ENCODE assay signal across 7 cellular contexts in genomic region chr5:134511796-134512660, GRCh38. TPM values are rescaled to one million over a fixed set of nuclear protein-coding genes. Genes with fewer than 3 reads are reported as not detected.
DNase-seq lines count a peak whose midpoint lies in the region; ATAC-seq, FAIRE-seq and TF ChIP-seq lines count a peak whose summit lies in the region.

No MANE protein-coding gene starts in this region.

- no peaks in the 10 kb centered on the region for H3K36me3 ChIP-seq in HUES48 (ENCODE audit: control insufficient read depth, insufficient read depth, low read length)
- no peaks in the 10 kb centered on the region for H3K36me3 ChIP-seq in right atrium auricular region

- H3K9ac ChIP-seq in HUES48 (ENCODE audit: low read depth, low read length) = peak overlapping the region; percentile 52

- peaks cover 26% of the 10 kb centered on the region for H3K4me1 ChIP-seq in HUES48 (ENCODE audit: control insufficient read depth, insufficient read depth, low read length)
- H3K4me1 ChIP-seq in right atrium auricular region = peaks cover 0 to 32% of the 10 kb centered on the region in 2 donors

- H3K9me3 Mint-ChIP-seq in activated T-helper 1 cell treated with anti-CD3 and anti-CD28 coated beads, Interleukin-12 subunit alpha, Interleukin-12 subunit beta, Interleukin-2, Interleukin-4 antibody, amounts not matched to agents 30 ng/mL and 10 ng/mL and 1 ng/mL, durations not matched to agents 14 hours and 24 hours and 36 hours = no peaks in the 10 kb centered on the region
- no peaks in the 10 kb centered on the region for H3K9me3 Mint-ChIP-seq in stimulated activated memory B cell treated with anti-CD40 and anti-IgM and Interleukin-4, amounts not matched to agents 10 μg/mL and 1 μg/mL and 100 μg/mL, for 72 hours

- TF ChIP-seq CTCF in right atrium auricular region (IDR thresholded peaks at IDR 0.05) = peak in 1 of 2 donors; percentile 54

- no peaks in the 10 kb centered on the region for H3K27me3 Mint-ChIP-seq in activated T-helper 1 cell treated with anti-CD3 and anti-CD28 coated beads, Interleukin-12 subunit alpha, Interleukin-12 subunit beta, Interleukin-2, Interleukin-4 antibody, amounts not matched to agents 30 ng/mL and 10 ng/mL and 1 ng/mL, durations not matched to agents 14 hours and 24 hours and 36 hours (ENCODE audit: insufficient read depth)
- H3K27me3 Mint-ChIP-seq in stimulated activated memory B cell treated with anti-CD40 and anti-IgM and Interleukin-4, amounts not matched to agents 10 μg/mL and 1 μg/mL and 100 μg/mL, for 72 hours = no peaks in the 10 kb centered on the region

- DNase-seq in activated T-helper 1 cell treated with anti-CD3 and anti-CD28 coated beads, Interleukin-12 subunit alpha, Interleukin-12 subunit beta, Interleukin-2, Interleukin-4 antibody, amounts not matched to agents 30 ng/mL and 10 ng/mL and 1 ng/mL, durations not matched to agents 14 hours and 24 hours and 36 hours (ENCODE audit: low spot score) = no peak
- peak; percentile 90 for DNase-seq in right atrium auricular region (ENCODE audit: low spot score)
- no peak for DNase-seq in 8988T
- no peak for DNase-seq in GM12891 (ENCODE audit: insufficient read length, low spot score)

- H3K27me3 ChIP-seq in HUES48 (ENCODE audit: control insufficient read depth, insufficient read depth, low read length) = no peaks in the 10 kb centered on the region
- H3K27me3 ChIP-seq in right atrium auricular region = no peaks in the 10 kb centered on the region

- TF ChIP-seq POLR2A in GM12891 (IDR thresholded peaks at IDR 0.05; ENCODE audit: low read depth, low read length) = no peak

- no peaks in the 10 kb centered on the region for H3K9me3 ChIP-seq in HUES48 (ENCODE audit: control insufficient read depth, insufficient read depth, low read length)
- H3K9me3 ChIP-seq in right atrium auricular region = no peaks in the 10 kb centered on the region

- no peak overlapping the region for H3K4me3 Mint-ChIP-seq in activated T-helper 1 cell treated with anti-CD3 and anti-CD28 coated beads, Interleukin-12 subunit alpha, Interleukin-12 subunit beta, Interleukin-2, Interleukin-4 antibody, amounts not matched to agents 30 ng/mL and 10 ng/mL and 1 ng/mL, durations not matched to agents 14 hours and 24 hours and 36 hours
- no peak overlapping the region for H3K4me3 Mint-ChIP-seq in stimulated activated memory B cell treated with anti-CD40 and anti-IgM and Interleukin-4, amounts not matched to agents 10 μg/mL and 1 μg/mL and 100 μg/mL, for 72 hours

- H3K27ac ChIP-seq in HUES48 (ENCODE audit: low read depth, low read length) = peak overlapping the region; percentile 95
- peak overlapping the region; percentile 75 to 84 for H3K27ac ChIP-seq in right atrium auricular region

- peaks cover 39% of the 10 kb centered on the region for H3K4me1 Mint-ChIP-seq in activated T-helper 1 cell treated with anti-CD3 and anti-CD28 coated beads, Interleukin-12 subunit alpha, Interleukin-12 subunit beta, Interleukin-2, Interleukin-4 antibody, amounts not matched to agents 30 ng/mL and 10 ng/mL and 1 ng/mL, durations not matched to agents 14 hours and 24 hours and 36 hours (ENCODE audit: low read depth)
- H3K4me1 Mint-ChIP-seq in stimulated activated memory B cell treated with anti-CD40 and anti-IgM and Interleukin-4, amounts not matched to agents 10 μg/mL and 1 μg/mL and 100 μg/mL, for 72 hours = peaks cover 11% of the 10 kb centered on the region

- no peaks in the 10 kb centered on the region for H3K36me3 Mint-ChIP-seq in activated T-helper 1 cell treated with anti-CD3 and anti-CD28 coated beads, Interleukin-12 subunit alpha, Interleukin-12 subunit beta, Interleukin-2, Interleukin-4 antibody, amounts not matched to agents 30 ng/mL and 10 ng/mL and 1 ng/mL, durations not matched to agents 14 hours and 24 hours and 36 hours (ENCODE audit: low read depth)
- H3K36me3 Mint-ChIP-seq in stimulated activated memory B cell treated with anti-CD40 and anti-IgM and Interleukin-4, amounts not matched to agents 10 μg/mL and 1 μg/mL and 100 μg/mL, for 72 hours = no peaks in the 10 kb centered on the region

- FAIRE-seq in GM12891 (lab: Jason Lieb, UNC) = no peak

- H3K27ac Mint-ChIP-seq in activated T-helper 1 cell treated with anti-CD3 and anti-CD28 coated beads, Interleukin-12 subunit alpha, Interleukin-12 subunit beta, Interleukin-2, Interleukin-4 antibody, amounts not matched to agents 30 ng/mL and 10 ng/mL and 1 ng/mL, durations not matched to agents 14 hours and 24 hours and 36 hours = peak overlapping the region; percentile 40
- H3K27ac Mint-ChIP-seq in stimulated activated memory B cell treated with anti-CD40 and anti-IgM and Interleukin-4, amounts not matched to agents 10 μg/mL and 1 μg/mL and 100 μg/mL, for 72 hours = peak overlapping the region; percentile 6

- intact Hi-C loops in activated T-helper 1 cell treated with anti-CD3 and anti-CD28 coated beads, Interleukin-12 subunit alpha, Interleukin-12 subunit beta, Interleukin-2, Interleukin-4 antibody, amounts not matched to agents 30 ng/mL and 10 ng/mL and 1 ng/mL, durations not matched to agents 14 hours and 24 hours and 36 hours (cut with micrococcal nuclease) = loop anchor here (1.0 to 2.0 kb wide), 2 partner anchors 9 to 13 kb away; partner anchors contain the start of gene JADE2

- no peak overlapping the region for H3K4me3 ChIP-seq in HUES48 (ENCODE audit: low read depth, low read length)
- H3K4me3 ChIP-seq in right atrium auricular region = no peak overlapping the region

- ATAC-seq in stimulated activated memory B cell treated with anti-CD40 and anti-IgM and Interleukin-4, amounts not matched to agents 10 μg/mL and 1 μg/mL and 100 μg/mL, for 72 hours = no peak
- no peak for ATAC-seq in GM18498 (IDR thresholded peaks at IDR 0.05; ENCODE audit: unreplicated experiment)

TF ChIP-seq in GM12891, 5 proteins besides CTCF, POLR2A, EP300 and RAD21:
- TF ChIP-seq PAX5 (IDR thresholded peaks at IDR 0.05; ENCODE audit: insufficient read depth, low read length, severe bottlenecking) (no peak), POLR2AphosphoS5 (IDR thresholded peaks at IDR 0.05; ENCODE audit: low read depth, low read length) (no peak), SPI1 (IDR thresholded peaks at IDR 0.05; ENCODE audit: low read depth, low read length) (no peak), POU2F2 (IDR thresholded peaks at IDR 0.05; ENCODE audit: low read depth, low read length) (no peak), TAF1 (IDR thresholded peaks at IDR 0.05; ENCODE audit: low read depth, low read length) (no peak)

RNA-seq across cellular contexts. Expression of gene JADE2, which starts 13.4 kb away (rescaled TPM):
- total RNA-seq in activated T-helper 1 cell treated with anti-CD3 and anti-CD28 coated beads, Interleukin-12 subunit alpha, Interleukin-12 subunit beta, Interleukin-2, Interleukin-4 antibody, amounts not matched to agents 30 ng/mL and 10 ng/mL and 1 ng/mL, durations not matched to agents 14 hours and 24 hours and 36 hours = 70.2 and 74.3 TPM in 2 replicates
- total RNA-seq in right atrium auricular region = 10 to 100 TPM; 37.5 to 47.6 TPM
- polyA plus RNA-seq in GM12891 (2012; ENCODE audit: low read depth, missing spikeins) = 19.6 TPM
